In genomic region chr4:29571322-29571721, GRCh38 we compare ENCODE assay signal across 2 cellular contexts.
TF ChIP-seq lines count a peak whose summit lies in the region.

No MANE protein-coding gene starts in this region.

TF ChIP-seq in GM12878, 131 proteins besides CTCF, POLR2A, EP300 and RAD21:
- TF ChIP-seq PRDM15 (CRISPR knock-in tag; IDR thresholded peaks at IDR 0.05) (no peak), POU2F2 (IDR thresholded peaks at IDR 0.05; ENCODE audit: borderline replicate concordance, low read depth, low read length) (peak; percentile 24; the same call in 1 of the 3 replicates)
TF ChIP-seq in GM12878: peak in this region for 1.

TF ChIP-seq in SK-N-SH, 30 proteins besides CTCF, POLR2A, EP300 and RAD21 (continued from another document):
- TF ChIP-seq MEF2A (IDR thresholded peaks at IDR 0.05; ENCODE audit: borderline replicate concordance, low read depth) (no peak), POLR2AphosphoS5 (IDR thresholded peaks at IDR 0.05; ENCODE audit: low read depth, low read length) (no peak), YY1 (IDR thresholded peaks at IDR 0.05; ENCODE audit: low read depth) (no peak), RCOR1 (IDR thresholded peaks at IDR 0.05; ENCODE audit: low read length) (no peak), TAF1 (IDR thresholded peaks at IDR 0.05; ENCODE audit: borderline replicate concordance, low read depth, low read length) (no peak), SIN3A (IDR thresholded peaks at IDR 0.05; ENCODE audit: borderline replicate concordance, low read depth, low read length) (no peak), TCF12 (IDR thresholded peaks at IDR 0.05) (no peak)
